In the genomic region with DNA sequence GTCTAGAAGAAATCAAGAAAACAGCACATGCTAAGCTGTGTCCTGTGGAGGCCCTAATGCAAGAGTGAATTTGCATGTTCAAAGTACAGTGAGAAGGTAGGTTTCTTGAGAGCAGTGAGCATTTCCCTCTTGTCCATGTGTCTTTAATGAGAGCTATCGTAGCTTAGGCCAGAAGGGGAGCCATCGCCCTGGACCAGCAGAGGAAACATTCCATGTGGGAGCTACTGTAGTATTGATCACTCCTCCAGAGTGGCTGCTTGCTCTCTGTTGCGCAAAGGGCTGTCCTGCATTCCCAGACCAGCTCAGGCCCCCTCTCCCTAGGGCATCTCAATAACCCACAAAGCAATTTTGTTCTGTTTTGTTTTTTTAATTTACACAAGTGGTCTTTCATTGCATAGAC, we compare ENCODE assay signal across 33 cellular contexts.
"Had no signal": no experiment of that assay in that cellular context is flagged by ENCODE, and none has a peak within 500 bp of the region (broad histone marks: within the 10 kb centered on the region; RNA-seq: fewer than 3 reads in every experiment).

No MANE protein-coding gene starts in this region.

- H3K27ac ChIP-seq: ascending aorta, cardiac muscle cell, colonic mucosa, gastroesophageal sphincter, left lung, parathyroid adenoma, right atrium auricular region, spleen, testis, transverse colon, WERI-Rb-1 had no signal

- DNase-seq: activated CD4-positive, alpha-beta memory T cell treated with anti-CD3 and anti-CD28 coated beads, Interleukin-2, amount 10 ng/mL, durations not matched to agents 7 days and 5 days; activated CD4-positive, alpha-beta T cell treated with anti-CD3 and anti-CD28 coated beads, Interleukin-2, amount 10 ng/mL, durations not matched to agents 7 days and 5 days; activated CD4-positive, CD25-positive, alpha-beta regulatory T cell treated with anti-CD3 and anti-CD28 coated beads, Interleukin-2, amount 50 U/mL, for 72 hours; activated CD8-positive, alpha-beta memory T cell treated with anti-CD3 and anti-CD28 coated beads, Interleukin-2, amount 50 U/mL, for 48 hours; activated gamma-delta T cell; activated naive CD4-positive, alpha-beta T cell treated with anti-CD3 and anti-CD28 coated beads, Interleukin-2, amount 10 ng/mL, durations not matched to agents 7 days and 5 days; activated naive CD8-positive, alpha-beta T cell treated with anti-CD3 and anti-CD28 coated beads, Interleukin-2, amount 10 ng/mL, durations not matched to agents 7 days and 5 days; activated T-cell treated with anti-CD3 and anti-CD28 coated beads, Interleukin-2, amount 50 U/mL, for 24 hours; cerebellar nuclear complex; colonic mucosa; effector CD8-positive, alpha-beta T cell; erythroblast; head of caudate nucleus; hippocampal formation; left lung; naive thymus-derived CD4-positive, alpha-beta T cell; nucleus accumbens; spleen; stimulated activated naive CD4-positive, alpha-beta T cell treated with Interleukin-2 at 50 U/mL for 16 hours; SW 1271; T-helper 9 cell; testis; transverse colon; WERI-Rb-1 had no signal

- H3K79me2 ChIP-seq: parathyroid adenoma had no signal

- H2AFZ ChIP-seq: parathyroid adenoma had no signal

- H3K9ac ChIP-seq: parathyroid adenoma had no signal

- H3K9me3 Mint-ChIP-seq: activated CD4-positive, alpha-beta T cell treated with anti-CD3 and anti-CD28 coated beads, Interleukin-2, amount 10 ng/mL, durations not matched to agents 7 days and 5 days; brain; neural crest cell; T-helper 1 cell treated with Interleukin-12 subunit alpha and Interleukin-12 subunit beta and Interleukin-4 antibody, amounts not matched to agents 30 μg/mL and 1 μg/mL, for 36 hours had no signal

- H3K4me3 Mint-ChIP-seq: activated CD4-positive, alpha-beta memory T cell treated with anti-CD3 and anti-CD28 coated beads, Interleukin-2, amount 10 ng/mL, durations not matched to agents 7 days and 5 days; activated CD4-positive, alpha-beta T cell treated with anti-CD3 and anti-CD28 coated beads, Interleukin-2, amount 10 ng/mL, durations not matched to agents 7 days and 5 days; activated naive CD4-positive, alpha-beta T cell treated with anti-CD3 and anti-CD28 coated beads, Interleukin-2, amount 10 ng/mL, durations not matched to agents 7 days and 5 days; activated naive CD8-positive, alpha-beta T cell treated with anti-CD3 and anti-CD28 coated beads, Interleukin-2, amount 10 ng/mL, durations not matched to agents 7 days and 5 days; activated T-cell treated with anti-CD3 and anti-CD28 coated beads, Interleukin-2, amount 50 U/mL, for 24 hours; brain; naive thymus-derived CD4-positive, alpha-beta T cell; neural crest cell; T-helper 1 cell treated with Interleukin-12 subunit alpha and Interleukin-12 subunit beta and Interleukin-4 antibody, amounts not matched to agents 30 μg/mL and 1 μg/mL, for 36 hours had no signal

- H3K27ac Mint-ChIP-seq: activated CD4-positive, alpha-beta memory T cell treated with anti-CD3 and anti-CD28 coated beads, Interleukin-2, amount 10 ng/mL, durations not matched to agents 7 days and 5 days; activated CD4-positive, alpha-beta T cell treated with anti-CD3 and anti-CD28 coated beads, Interleukin-2, amount 10 ng/mL, durations not matched to agents 7 days and 5 days; activated naive CD4-positive, alpha-beta T cell treated with anti-CD3 and anti-CD28 coated beads, Interleukin-2, amount 10 ng/mL, durations not matched to agents 7 days and 5 days; activated naive CD8-positive, alpha-beta T cell treated with anti-CD3 and anti-CD28 coated beads, Interleukin-2, amount 10 ng/mL, durations not matched to agents 7 days and 5 days; activated T-cell treated with anti-CD3 and anti-CD28 coated beads, Interleukin-2, amount 50 U/mL, for 24 hours; brain; naive thymus-derived CD4-positive, alpha-beta T cell; T-helper 1 cell treated with Interleukin-12 subunit alpha and Interleukin-12 subunit beta and Interleukin-4 antibody, amounts not matched to agents 30 μg/mL and 1 μg/mL, for 36 hours had no signal

- H3K4me1 ChIP-seq: ascending aorta, colonic mucosa, left lung, parathyroid adenoma, right atrium auricular region, spleen, testis, transverse colon had no signal

- ATAC-seq: gastroesophageal sphincter; left lung; naive thymus-derived CD4-positive, alpha-beta T cell had no signal

- H3K36me3 Mint-ChIP-seq: activated naive CD4-positive, alpha-beta T cell treated with anti-CD3 and anti-CD28 coated beads, Interleukin-2, amount 10 ng/mL, durations not matched to agents 7 days and 5 days; activated naive CD8-positive, alpha-beta T cell treated with anti-CD3 and anti-CD28 coated beads, Interleukin-2, amount 10 ng/mL, durations not matched to agents 7 days and 5 days; brain; naive thymus-derived CD4-positive, alpha-beta T cell had no signal

- H3K27me3 ChIP-seq: ascending aorta, cardiac muscle cell, colonic mucosa, gastroesophageal sphincter, left lung, right atrium auricular region, spleen, testis, transverse colon had no signal

- H3K9me3 ChIP-seq: ascending aorta, colonic mucosa, gastroesophageal sphincter, left lung, right atrium auricular region, spleen, testis, transverse colon had no signal

- H3K4me3 ChIP-seq: ascending aorta, cardiac muscle cell, colonic mucosa, gastroesophageal sphincter, left lung, lung, right atrium auricular region, spleen, testis, transverse colon had no signal

- H3K27me3 Mint-ChIP-seq: activated CD4-positive, alpha-beta memory T cell treated with anti-CD3 and anti-CD28 coated beads, Interleukin-2, amount 10 ng/mL, durations not matched to agents 7 days and 5 days; activated CD4-positive, alpha-beta T cell treated with anti-CD3 and anti-CD28 coated beads, Interleukin-2, amount 10 ng/mL, durations not matched to agents 7 days and 5 days; activated naive CD4-positive, alpha-beta T cell treated with anti-CD3 and anti-CD28 coated beads, Interleukin-2, amount 10 ng/mL, durations not matched to agents 7 days and 5 days; activated naive CD8-positive, alpha-beta T cell treated with anti-CD3 and anti-CD28 coated beads, Interleukin-2, amount 10 ng/mL, durations not matched to agents 7 days and 5 days; activated T-cell treated with anti-CD3 and anti-CD28 coated beads, Interleukin-2, amount 50 U/mL, for 24 hours; naive thymus-derived CD4-positive, alpha-beta T cell had no signal

- H3K36me3 ChIP-seq: ascending aorta, cardiac muscle cell, colonic mucosa, gastroesophageal sphincter, left lung, right atrium auricular region, spleen, transverse colon, WERI-Rb-1 had no signal

- H3K4me1 Mint-ChIP-seq: activated CD4-positive, alpha-beta memory T cell treated with anti-CD3 and anti-CD28 coated beads, Interleukin-2, amount 10 ng/mL, durations not matched to agents 7 days and 5 days; activated CD4-positive, alpha-beta T cell treated with anti-CD3 and anti-CD28 coated beads, Interleukin-2, amount 10 ng/mL, durations not matched to agents 7 days and 5 days; activated naive CD4-positive, alpha-beta T cell treated with anti-CD3 and anti-CD28 coated beads, Interleukin-2, amount 10 ng/mL, durations not matched to agents 7 days and 5 days; activated naive CD8-positive, alpha-beta T cell treated with anti-CD3 and anti-CD28 coated beads, Interleukin-2, amount 10 ng/mL, durations not matched to agents 7 days and 5 days; naive thymus-derived CD4-positive, alpha-beta T cell; neural crest cell had no signal
